Comparison of ENCODE assay signal across 24 cellular contexts in the genomic region with DNA sequence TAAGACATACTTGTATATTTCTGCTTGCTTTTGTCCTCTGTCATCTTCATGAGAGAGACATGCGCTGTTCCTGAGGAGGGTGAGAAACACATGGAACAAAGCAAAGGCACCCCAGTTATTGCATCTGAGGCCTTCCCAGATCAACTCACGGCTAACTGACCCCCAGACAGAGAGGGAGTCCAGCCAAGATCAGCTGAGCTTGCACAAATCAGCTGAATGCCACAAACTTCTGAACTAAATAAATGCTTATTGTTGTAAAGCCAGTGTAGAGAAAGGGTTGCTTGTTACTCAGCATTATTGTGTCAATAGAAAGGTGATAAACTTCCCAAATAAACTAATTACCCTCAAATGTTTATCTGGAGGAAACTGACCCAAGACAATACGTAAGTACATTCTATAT.
"Had no signal": no experiment of that assay in that cellular context is flagged by ENCODE, and none has a peak within 500 bp of the region (broad histone marks: within the 10 kb centered on the region; RNA-seq: fewer than 3 reads in every experiment).

No MANE protein-coding gene starts in this region.

- H3K4me2 ChIP-seq: neural progenitor cell had no signal

- H2AFZ ChIP-seq: neural progenitor cell, parathyroid adenoma had no signal

- H3K4me1 ChIP-seq: gastrocnemius medialis, neural progenitor cell, parathyroid adenoma, thyroid gland had no signal

- ATAC-seq: gastrocnemius medialis; left colon; left ventricle myocardium superior; sciatic nerve; stimulated activated effector memory CD8-positive, alpha-beta T cell treated with anti-CD3 and anti-CD28 coated beads, Interleukin-12 subunit alpha, Interleukin-12 subunit beta, amount 100 ng/mL, for 72 hours had no signal

- H3K27me3 ChIP-seq: gastrocnemius medialis, neural progenitor cell, stomach, thyroid gland, vagina had no signal

- H3K9ac ChIP-seq: neural progenitor cell, parathyroid adenoma had no signal

- H3K79me2 ChIP-seq: parathyroid adenoma had no signal

- FAIRE-seq: islet of Langerhans had no signal

- DNase-seq: dorsolateral prefrontal cortex; effector CD4-positive, alpha-beta T cell; gastrocnemius medialis; head of caudate nucleus; kidney glomerular epithelial cell; left colon; left ventricle myocardium superior; lower lobe of right lung; mucosa of descending colon; naive B cell; stimulated activated CD4-positive, alpha-beta T cell treated with anti-CD3 and anti-CD28 coated beads, Interleukin-12 subunit alpha, Interleukin-12 subunit beta, amount 100 ng/mL, for 4 hours; stimulated activated CD4-positive, alpha-beta T cell treated with anti-CD3 and anti-CD28 coated beads, Interleukin-2, amount 100 ng/mL, for 24 hours; stimulated activated CD4-positive, alpha-beta T cell treated with anti-CD3 and anti-CD28 coated beads, Interleukin-4, amount 100 ng/mL, for 24 hours; stimulated activated naive CD4-positive, alpha-beta T cell treated with Interleukin-2 at 50 U/mL for 16 hours; stomach; thyroid gland; trophoblast cell had no signal

- H3K9me3 ChIP-seq: gastrocnemius medialis, lower lobe of right lung, mucosa of descending colon, stomach, thyroid gland, vagina had no signal

- H3K36me3 ChIP-seq: gastrocnemius medialis, lower lobe of right lung, neural progenitor cell, stomach, thyroid gland, vagina had no signal

- H3K27ac ChIP-seq: dorsolateral prefrontal cortex, gastrocnemius medialis, lower lobe of right lung, neural progenitor cell, parathyroid adenoma, stomach, thyroid gland, vagina had no signal

- H3K4me3 ChIP-seq: dorsolateral prefrontal cortex, gastrocnemius medialis, lower lobe of right lung, mucosa of descending colon, neural progenitor cell, smooth muscle cell, stomach, thyroid gland, vagina had no signal
